In the genomic region with DNA sequence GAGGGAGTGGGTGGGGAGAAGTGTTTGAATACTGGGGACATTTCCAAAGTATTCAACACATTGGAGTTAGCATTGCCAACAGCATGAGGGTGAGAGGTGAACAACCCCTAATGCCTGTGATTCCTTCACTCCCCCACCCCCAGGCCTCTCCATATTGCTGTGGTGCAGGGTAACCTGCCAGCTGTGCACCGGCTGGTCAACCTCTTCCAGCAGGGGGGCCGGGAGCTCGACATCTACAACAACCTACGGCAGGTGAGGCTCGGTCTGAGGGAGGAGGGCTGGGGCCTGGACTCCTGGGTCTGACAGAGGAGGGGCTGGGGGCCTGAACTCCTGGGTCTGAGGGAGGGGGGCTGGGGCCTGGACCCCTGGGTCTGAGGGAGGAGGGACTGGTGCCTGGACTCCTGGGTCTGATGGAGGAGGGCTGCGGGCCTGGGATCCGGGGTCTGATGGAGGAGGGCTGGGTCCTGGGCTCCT, we compare ENCODE assay signal across 13 cellular contexts. TPM values are rescaled to one million over a fixed set of nuclear protein-coding genes. Genes with fewer than 3 reads are reported as not detected.
A peak's percentile ranks its signal among the peaks of the same experiment; 100 is the strongest.
DNase-seq lines count a peak whose midpoint lies in the region; ATAC-seq and TF ChIP-seq lines count a peak whose summit lies in the region.
"Had no signal": no experiment of that assay in that cellular context is flagged by ENCODE, and none has a peak within 500 bp of the region (broad histone marks: within the 10 kb centered on the region; RNA-seq: fewer than 3 reads in every experiment).

No MANE protein-coding gene starts in this region.

- H3K36me3 Mint-ChIP-seq in T-helper 17 cell (ENCODE audit: low read depth), result peaks cover 5% of the 10 kb centered on the region

- peak overlapping the region; percentile 53 for H3K4me3 Mint-ChIP-seq in T-helper 17 cell

- peaks cover 41% of the 10 kb centered on the region for H3K4me1 Mint-ChIP-seq in T-helper 17 cell

- peak overlapping the region; percentile 41 for H3K27ac Mint-ChIP-seq in T-helper 17 cell

- H3K27me3 Mint-ChIP-seq in T-helper 17 cell, result no peaks in the 10 kb centered on the region

- TF ChIP-seq CTCF in GM10266 (IDR thresholded peaks at IDR 0.05; ENCODE audit: control insufficient read depth, insufficient read depth, low read depth, missing control alignments), result no peak

- H3K9me3 ChIP-seq in T-helper 17 cell (ENCODE audit: control insufficient read depth, low read length, poor library complexity, severe bottlenecking), result no peaks in the 10 kb centered on the region
- no peaks in the 10 kb centered on the region for H3K9me3 ChIP-seq in iPS-15b (ENCODE audit: control insufficient read depth, insufficient read depth, low read length)
- no peaks in the 10 kb centered on the region for H3K9me3 ChIP-seq in skeletal muscle tissue (ENCODE audit: control insufficient read depth in 3 of 3, low read length in 3 of 3)

- no peaks in the 10 kb centered on the region for H3K36me3 ChIP-seq in iPS-15b (ENCODE audit: control insufficient read depth, insufficient read depth, low read length)
- H3K36me3 ChIP-seq in skeletal muscle tissue (ENCODE audit: control insufficient read depth in 3 of 3, insufficient read depth in 3 of 3, low read length in 3 of 3), result peaks cover 23 to 36% (median 30%) of the 10 kb centered on the region in 3 donors

- DNase-seq in D341Med (ENCODE audit: low spot score) (peak; percentile 22), T-helper 17 cell (no peak), NOMO-1 treated with DMSO at 0.1 percent for 48 hours (lab: John Stamatoyannopoulos, UW; ENCODE audit: unreplicated experiment) (no peak), middle frontal gyrus (ENCODE audit: extremely low spot score, low spot score) (no peak), GM10266 (ENCODE audit: extremely low spot score) (no peak)
- DNase-seq: activated CD4-positive, alpha-beta T cell treated with anti-CD3 and anti-CD28 coated beads, Interleukin-2, amount 50 U/mL, for 4 hours; NCI-H510A treated with DMSO at 0.1 percent for 48 hours had no signal

- H3K27me3 ChIP-seq in iPS-15b (ENCODE audit: control insufficient read depth, insufficient read depth, low read length) (peaks cover 43% of the 10 kb centered on the region), skeletal muscle tissue (ENCODE audit: control insufficient read depth in 3 of 3, insufficient read depth in 3 of 3, low read length in 3 of 3) (no peaks in the 10 kb centered on the region)

- no peak for ATAC-seq in T-helper 17 cell
- ATAC-seq in GM19395 (IDR thresholded peaks at IDR 0.05; ENCODE audit: unreplicated experiment), result no peak
- ATAC-seq: SK-N-SH treated with all-trans-retinoic acid at 6 μM for 48 hours had no signal

- H3K9ac ChIP-seq in iPS-15b (ENCODE audit: low read depth, low read length), result no peak overlapping the region
- H3K9ac ChIP-seq in skeletal muscle tissue (ENCODE audit: low read depth in 1 of 3, low read length in 3 of 3), result peak overlapping the region in 2 of 3 donors; percentile 62 to 76

- peaks cover 19% of the 10 kb centered on the region for H3K4me1 ChIP-seq in iPS-15b (ENCODE audit: control insufficient read depth, insufficient read depth, low read length)
- peaks cover 59 to 74% (median 62%) of the 10 kb centered on the region in 3 donors for H3K4me1 ChIP-seq in skeletal muscle tissue (ENCODE audit: control insufficient read depth in 3 of 3, insufficient read depth in 3 of 3, low read length in 3 of 3)

- H3K4me3 ChIP-seq in iPS-15b (ENCODE audit: low read depth, low read length), result peak overlapping the region; percentile 85
- H3K4me3 ChIP-seq in skeletal muscle tissue (ENCODE audit: low read length in 3 of 3), result no peak overlapping the region

- H3K27ac ChIP-seq in skeletal muscle tissue (ENCODE audit: low read depth, low read length), result peak overlapping the region; percentile 99

RNA-seq across cellular contexts. Expression of a gene that starts 7.6 kb away (rescaled TPM):
- 100 to 1,000 TPM; 149 to 168 TPM for total RNA-seq in T-helper 17 cell
- total RNA-seq in skeletal muscle tissue, result 3.1 TPM

RNA-seq across cellular contexts. Expression of a gene that starts 21.6 kb away (rescaled TPM):
- total RNA-seq in T-helper 17 cell (not detected), skeletal muscle tissue (not detected)

RNA-seq across cellular contexts. Expression of a gene that starts 52.8 kb away (rescaled TPM):
- total RNA-seq in T-helper 17 cell (not detected), skeletal muscle tissue (89.8 TPM)

RNA-seq across cellular contexts. Expression of a gene that starts 57.2 kb away (rescaled TPM):
- total RNA-seq in T-helper 17 cell, result not detected
- total RNA-seq in skeletal muscle tissue, result 1.0 TPM
- total RNA-seq: kidney epithelial cell, pulmonary artery endothelial cell had no signal

Comparison
In these comparisons a context has a peak if more than half of its experiments do, and no peak if none do; other contexts are left out.
1. RNA of a gene that starts 7.6 kb away (total RNA-seq): 149 to 168 TPM in T-helper 17 cell; 3.1 TPM in skeletal muscle tissue (single experiment); every median in the first group is over 10 times any median in the second.
2. RNA of a gene that starts 52.8 kb away (total RNA-seq): 89.8 TPM in skeletal muscle tissue (single experiment); not detected in T-helper 17 cell; every median in the first group is over 10 times any median in the second.